In genomic region chr5:56270568-56271392, GRCh38 we compare ENCODE assay signal across 8 cellular contexts. TPM values are rescaled to one million over a fixed set of nuclear protein-coding genes. Genes with fewer than 3 reads are reported as not detected.
A peak's percentile ranks its signal among the peaks of the same experiment; 100 is the strongest.
DNase-seq lines count a peak whose midpoint lies in the region; ATAC-seq and TF ChIP-seq lines count a peak whose summit lies in the region.

No MANE protein-coding gene starts in this region.

- DNase-seq in DMS153 treated with DMSO at 0.1 percent for 48 hours (lab: John Stamatoyannopoulos, UW; ENCODE audit: unreplicated experiment): peak; percentile 9
- DNase-seq in RKO (ENCODE audit: low spot score): peak; percentile 68
- peak; percentile 83 to 88 for DNase-seq in activated T-cell treated with anti-CD3 and anti-CD28 coated beads, Interleukin-2, amount 50 U/mL, for 48 hours
- DNase-seq in fibroblast of lung (ENCODE audit: low read depth in 2 of 2): peak; percentile 67 to 90
- DNase-seq in neural crest cell (ENCODE audit: low read depth, low spot score): peak; percentile 80
- peak; percentile 82 for DNase-seq in stomach

- H3K4me1 ChIP-seq in fibroblast of lung (ENCODE audit: control insufficient read depth, extremely low read depth, insufficient read depth, low read length) (no peaks in the 10 kb centered on the region), stomach (peaks cover 0 to 10% (median 5%) of the 10 kb centered on the region in 4 donors)

- TF ChIP-seq EP300 in stomach (IDR thresholded peaks at IDR 0.05): no peak

- peaks cover 1% of the 10 kb centered on the region for H3K27me3 Mint-ChIP-seq in IgD-negative memory B cell
- H3K27me3 Mint-ChIP-seq in neural crest cell (ENCODE audit: low read depth): no peaks in the 10 kb centered on the region

- 32 to 46% (median 34%) methylated on average over 6 of the region's 6 CpGs for WGBS in stomach, 5 donors

- H2AFZ ChIP-seq in fibroblast of lung (ENCODE audit: low read length): no peak overlapping the region

- H3K4me3 ChIP-seq in fibroblast of lung (replicated peaks in 1 of 4; ENCODE audit: control extremely low read depth in 1 of 4, insufficient read depth in 1 of 4, low read depth in 3 of 4, low read length in 4 of 4) (no peak overlapping the region), stomach (no peak overlapping the region)

- no peaks in the 10 kb centered on the region for H4K20me1 ChIP-seq in fibroblast of lung (ENCODE audit: control insufficient read depth, extremely low read depth, insufficient read depth, low read length)

- TF ChIP-seq POLR2A in stomach (IDR thresholded peaks at IDR 0.05): no peak

- H3K4me1 Mint-ChIP-seq in IgD-negative memory B cell (peaks cover 16 to 22% (median 19%) of the 10 kb centered on the region in 3 donors), neural crest cell (peaks cover 16% of the 10 kb centered on the region)

- H3K4me2 ChIP-seq in fibroblast of lung (ENCODE audit: extremely low read depth, insufficient read depth, low read length): no peak overlapping the region

- H3K36me3 ChIP-seq in fibroblast of lung (ENCODE audit: control insufficient read depth, insufficient read depth, low read length) (no peaks in the 10 kb centered on the region), stomach (no peaks in the 10 kb centered on the region)

- TF ChIP-seq CTCF in fibroblast of lung (conservative IDR thresholded peaks at IDR 0.05 in 1 of 2, IDR thresholded peaks at IDR 0.05 in 1 of 2; ENCODE audit: low read depth in 1 of 2, low read length in 2 of 2) (peak; percentile 99 to 100), neural crest cell (conservative IDR thresholded peaks at IDR 0.05) (peak; percentile 97), stomach (IDR thresholded peaks at IDR 0.05) (peak in 6 of 7 experiments; percentile 51 to 96 (median 96))

- H3K27me3 ChIP-seq in fibroblast of lung (ENCODE audit: control insufficient read depth, insufficient read depth, low read length) (no peaks in the 10 kb centered on the region), stomach (no peaks in the 10 kb centered on the region)

- no peaks in the 10 kb centered on the region for H3K9me3 Mint-ChIP-seq in IgD-negative memory B cell
- peaks cover 4% of the 10 kb centered on the region for H3K9me3 Mint-ChIP-seq in neural crest cell

- no peaks in the 10 kb centered on the region for H3K79me2 ChIP-seq in fibroblast of lung (ENCODE audit: control insufficient read depth, insufficient read depth, low read length)

- H3K36me3 Mint-ChIP-seq in IgD-negative memory B cell (no peaks in the 10 kb centered on the region), neural crest cell (ENCODE audit: low read depth) (no peaks in the 10 kb centered on the region)

- H3K27ac Mint-ChIP-seq in IgD-negative memory B cell (peak overlapping the region; percentile 5 to 88 (median 57)), neural crest cell (ENCODE audit: unreplicated experiment) (no peak overlapping the region)

- peak; percentile 86 for ATAC-seq in GM21529 (IDR thresholded peaks at IDR 0.05; ENCODE audit: unreplicated experiment)

- no peak overlapping the region for H3K27ac ChIP-seq in fibroblast of lung (ENCODE audit: insufficient read depth, low read length)
- H3K27ac ChIP-seq in stomach: no peak overlapping the region

- intact Hi-C loops in stomach (cut with DNase I; ENCODE audit: low total_unique reads): no loop called here

- H3K9ac ChIP-seq in fibroblast of lung (ENCODE audit: insufficient read depth, low read length): no peak overlapping the region

- H3K9me3 ChIP-seq in fibroblast of lung (ENCODE audit: control insufficient read depth, insufficient read depth, low read depth, low read length) (no peaks in the 10 kb centered on the region), stomach (no peaks in the 10 kb centered on the region)

- H3K4me3 Mint-ChIP-seq in IgD-negative memory B cell: peak overlapping the region in 3 of 4 donors; percentile 42 to 90 (median 63)
- H3K4me3 Mint-ChIP-seq in neural crest cell: no peak overlapping the region

RNA-seq across cellular contexts. Expression of gene ANKRD55, which starts 37.6 kb away (rescaled TPM):
- polyA plus RNA-seq in IgD-negative memory B cell (1.5 TPM), fibroblast of lung (0.25 TPM in 1 of 2 replicates, not detected in the other), stomach (under 1 TPM in 1 of 3 donors, not detected in 2; 0.08 TPM)
- total RNA-seq in fibroblast of lung (under 0.01 TPM in 1 of 2 replicates, not detected in the other), neural crest cell (0.16 TPM in 1 of 2 replicates, not detected in the other), stomach (under 1 TPM in 1 of 5 donors, not detected in 4; 0.18 TPM)
- polyA plus RNA-seq in fibroblast of lung (2012): 0.08 and 0.21 TPM in 2 replicates
- not detected in 2 replicates for polyA minus RNA-seq in fibroblast of lung (ENCODE audit: low replicate concordance)

Comparison
In these comparisons a context has a peak if more than half of its experiments do, and no peak if none do; other contexts are left out.
1. DNase-seq: peak in every context shown above with its lines; median percentile 86 in activated T-cell treated with anti-CD3 and anti-CD28 coated beads, Interleukin-2, amount 50 U/mL, for 48 hours; 82 in stomach; 80 in neural crest cell; 78 in fibroblast of lung; 68 in RKO; 9 in DMS153 treated with DMSO at 0.1 percent for 48 hours.